In the genomic region with DNA sequence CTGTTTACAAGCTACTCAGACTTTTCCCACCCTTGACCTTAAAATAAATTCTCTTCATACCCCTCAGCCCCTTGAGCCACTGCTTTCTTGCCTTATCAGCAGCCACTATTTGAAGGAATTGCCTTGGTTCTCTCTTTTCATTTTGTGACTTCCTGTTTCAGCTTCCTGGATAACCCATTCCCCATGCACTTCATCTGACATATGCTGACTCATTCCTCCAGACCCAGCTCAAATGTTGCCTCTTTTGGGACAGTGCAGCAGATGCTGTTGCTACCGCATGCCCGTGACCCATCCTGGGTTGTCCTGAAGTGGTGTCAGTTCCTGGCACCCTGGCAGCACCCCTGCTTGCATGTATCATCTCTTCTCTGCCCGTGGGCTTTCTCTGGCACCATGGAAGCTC, we compare ENCODE assay signal across 14 cellular contexts.
"Had no signal": no experiment of that assay in that cellular context is flagged by ENCODE, and none has a peak within 500 bp of the region (broad histone marks: within the 10 kb centered on the region; RNA-seq: fewer than 3 reads in every experiment).

No MANE protein-coding gene starts in this region.

- H3K27ac Mint-ChIP-seq: activated CD4-positive, alpha-beta memory T cell treated with anti-CD3 and anti-CD28 coated beads, Interleukin-2, amount 10 ng/mL, durations not matched to agents 7 days and 5 days; activated CD4-positive, alpha-beta T cell treated with anti-CD3 and anti-CD28 coated beads for 36 hours; memory B cell; naive thymus-derived CD4-positive, alpha-beta T cell; stimulated activated effector memory CD8-positive, alpha-beta T cell treated with anti-CD3 and anti-CD28 coated beads, Interleukin-12 subunit alpha, Interleukin-12 subunit beta, amount 100 ng/mL, for 72 hours had no signal

- ATAC-seq: activated CD4-positive, alpha-beta T cell treated with anti-CD3 and anti-CD28 coated beads for 36 hours; activated naive CD4-positive, alpha-beta T cell treated with anti-CD3 and anti-CD28 coated beads, Interleukin-2, amount 50 U/mL, for 72 hours; activated T-cell treated with anti-CD3 and anti-CD28 coated beads, Interleukin-2, amount 50 U/mL, for 4 hours; left ventricle myocardium superior; mucosa of descending colon; naive thymus-derived CD4-positive, alpha-beta T cell; stimulated activated effector memory CD8-positive, alpha-beta T cell treated with anti-CD3 and anti-CD28 coated beads, Interleukin-12 subunit alpha, Interleukin-12 subunit beta, amount 100 ng/mL, for 72 hours had no signal

- H3K9me3 Mint-ChIP-seq: activated CD4-positive, alpha-beta memory T cell treated with anti-CD3 and anti-CD28 coated beads, Interleukin-2, amount 10 ng/mL, durations not matched to agents 7 days and 5 days; activated naive CD4-positive, alpha-beta T cell treated with anti-CD3 and anti-CD28 coated beads, Interleukin-2, amount 50 U/mL, for 72 hours; activated T-cell treated with anti-CD3 and anti-CD28 coated beads, Interleukin-2, amount 50 U/mL, for 4 hours; stimulated activated effector memory CD8-positive, alpha-beta T cell treated with anti-CD3 and anti-CD28 coated beads, Interleukin-12 subunit alpha, Interleukin-12 subunit beta, amount 100 ng/mL, for 72 hours had no signal

- H3K4me1 Mint-ChIP-seq: memory B cell; stimulated activated effector memory CD8-positive, alpha-beta T cell treated with anti-CD3 and anti-CD28 coated beads, Interleukin-12 subunit alpha, Interleukin-12 subunit beta, amount 100 ng/mL, for 72 hours had no signal

- H3K4me3 Mint-ChIP-seq: activated CD4-positive, alpha-beta memory T cell treated with anti-CD3 and anti-CD28 coated beads, Interleukin-2, amount 10 ng/mL, durations not matched to agents 7 days and 5 days; activated CD4-positive, alpha-beta T cell treated with anti-CD3 and anti-CD28 coated beads for 36 hours; activated T-cell treated with anti-CD3 and anti-CD28 coated beads, Interleukin-2, amount 50 U/mL, for 4 hours; memory B cell; naive thymus-derived CD4-positive, alpha-beta T cell; stimulated activated effector memory CD8-positive, alpha-beta T cell treated with anti-CD3 and anti-CD28 coated beads, Interleukin-12 subunit alpha, Interleukin-12 subunit beta, amount 100 ng/mL, for 72 hours had no signal

- H3K36me3 Mint-ChIP-seq: activated naive CD4-positive, alpha-beta T cell treated with anti-CD3 and anti-CD28 coated beads, Interleukin-2, amount 50 U/mL, for 72 hours; memory B cell; naive thymus-derived CD4-positive, alpha-beta T cell; stimulated activated effector memory CD8-positive, alpha-beta T cell treated with anti-CD3 and anti-CD28 coated beads, Interleukin-12 subunit alpha, Interleukin-12 subunit beta, amount 100 ng/mL, for 72 hours had no signal

- DNase-seq: activated CD4-positive, alpha-beta memory T cell treated with anti-CD3 and anti-CD28 coated beads, Interleukin-2, amount 10 ng/mL, durations not matched to agents 7 days and 5 days; activated CD4-positive, alpha-beta T cell treated with anti-CD3 and anti-CD28 coated beads for 36 hours; activated effector memory CD4-positive, alpha-beta T cell treated with anti-CD3 and anti-CD28 coated beads, Interleukin-2, amount 50 U/mL, for 16 hours; activated T-cell treated with anti-CD3 and anti-CD28 coated beads, Interleukin-2, amount 50 U/mL, for 4 hours; dorsolateral prefrontal cortex; esophagus squamous epithelium; foreskin fibroblast; kidney glomerular epithelial cell; left ventricle myocardium superior; mucosa of descending colon; naive thymus-derived CD4-positive, alpha-beta T cell had no signal
